Comparison of ENCODE assay signal across 8 cellular contexts in the genomic region with DNA sequence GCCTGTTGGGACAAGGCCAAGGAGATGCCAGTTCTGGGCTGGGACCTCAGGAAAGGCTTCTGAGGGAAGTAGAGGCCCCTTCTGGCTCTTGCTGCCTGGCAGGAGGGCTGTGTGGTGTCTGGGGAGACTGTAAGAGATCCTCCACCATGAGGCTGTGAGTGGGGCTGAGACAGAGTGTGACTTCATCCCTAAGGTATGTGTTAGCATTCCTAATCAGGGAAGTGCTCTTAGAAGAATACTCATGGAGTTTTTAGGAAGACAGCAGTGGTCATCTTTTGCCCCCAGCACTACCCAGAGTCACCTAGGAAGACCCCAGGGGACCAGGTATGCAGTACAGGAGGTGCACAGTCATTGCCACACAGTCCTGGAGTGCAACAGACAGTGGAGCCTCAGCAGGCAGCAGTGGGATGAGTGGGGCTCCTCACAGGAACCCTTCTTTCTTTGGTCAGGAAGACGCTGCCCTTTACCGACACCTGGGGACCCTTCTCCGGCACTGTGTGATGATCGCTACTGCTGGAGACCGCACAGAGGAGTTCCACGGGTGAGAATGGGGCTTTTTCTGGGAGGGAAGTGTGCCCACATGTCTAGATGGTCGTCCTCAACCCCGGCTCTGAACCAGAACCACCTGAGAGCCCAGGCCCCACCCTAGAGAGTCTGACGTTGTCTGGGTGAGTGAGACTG. TPM values are rescaled to one million over a fixed set of nuclear protein-coding genes. Genes with fewer than 3 reads are reported as not detected.
A peak's percentile ranks its signal among the peaks of the same experiment; 100 is the strongest.
DNase-seq lines count a peak whose midpoint lies in the region; ATAC-seq and TF ChIP-seq lines count a peak whose summit lies in the region.

No MANE protein-coding gene starts in this region.

- H3K23ac ChIP-seq in mesendoderm (ENCODE audit: low read length), result no peak overlapping the region

- H3K4me2 ChIP-seq in mesendoderm (ENCODE audit: low read length), result peak overlapping the region; percentile 26

- H3K27me3 ChIP-seq in ACC112 (ENCODE audit: insufficient read depth, low read length) (no peaks in the 10 kb centered on the region), HUES6 (ENCODE audit: control insufficient read depth, insufficient read depth, low read length) (no peaks in the 10 kb centered on the region), mesendoderm (ENCODE audit: insufficient read depth, low read length, poor library complexity) (no peaks in the 10 kb centered on the region), BE2C (no peaks in the 10 kb centered on the region)

- no peak overlapping the region for H3K18ac ChIP-seq in mesendoderm (ENCODE audit: low read length)

- peak overlapping the region; percentile 98 for H3K27ac ChIP-seq in ACC112 (ENCODE audit: low read depth, low read length)
- H3K27ac ChIP-seq in HUES6 (ENCODE audit: low read depth, low read length), result peak overlapping the region; percentile 32; the same call in 1 of the 2 replicates
- peak overlapping the region; percentile 46 for H3K27ac ChIP-seq in mesendoderm (ENCODE audit: low read depth, low read length)

- no peak overlapping the region for H4K5ac ChIP-seq in mesendoderm (ENCODE audit: low read length)

- H3K4me1 ChIP-seq in ACC112 (ENCODE audit: control insufficient read depth, insufficient read depth, low read length, unreplicated experiment) (peaks cover 31% of the 10 kb centered on the region), HUES6 (ENCODE audit: control insufficient read depth, insufficient read depth, low read length) (peaks cover 16% of the 10 kb centered on the region), mesendoderm (ENCODE audit: control insufficient read depth, low read depth, low read length) (peaks cover 12% of the 10 kb centered on the region), BE2C (no peaks in the 10 kb centered on the region)

- peaks cover 46% of the 10 kb centered on the region for H3K79me1 ChIP-seq in mesendoderm (ENCODE audit: low read length)

- WGBS in mesendoderm (ENCODE audit: extremely low coverage, insufficient coverage, low lambda C conversion rate), result no CpG with 5 or more reads among the region's 9 CpGs

- H2BK15ac ChIP-seq in mesendoderm (replicated peaks; ENCODE audit: low read depth), result no peak overlapping the region

- H3K36me3 ChIP-seq in ACC112 (ENCODE audit: insufficient read depth, low read length) (peaks cover 32% of the 10 kb centered on the region; the same call in 1 of the 2 replicates), HUES6 (ENCODE audit: control insufficient read depth, insufficient read depth, low read length) (peaks cover 66% of the 10 kb centered on the region), mesendoderm (ENCODE audit: control insufficient read depth, insufficient read depth, low read length) (peaks cover 23% of the 10 kb centered on the region), BE2C (peaks cover 9% of the 10 kb centered on the region)

- H3K9me3 ChIP-seq in HUES6 (ENCODE audit: control insufficient read depth, insufficient read depth, low read depth, low read length) (no peaks in the 10 kb centered on the region), BE2C (no peaks in the 10 kb centered on the region)

- H2AK5ac ChIP-seq in mesendoderm (ENCODE audit: low read length), result no peak overlapping the region

- H2BK5ac ChIP-seq in mesendoderm (ENCODE audit: low read length), result no peak overlapping the region

- peaks cover 63% of the 10 kb centered on the region for H3K79me2 ChIP-seq in ACC112 (ENCODE audit: control insufficient read depth, insufficient read depth, low read length, unreplicated experiment)
- H3K79me2 ChIP-seq in mesendoderm (ENCODE audit: control insufficient read depth, insufficient read depth, low read length), result peaks cover 39% of the 10 kb centered on the region

- peak overlapping the region; percentile 99 for H3K56ac ChIP-seq in mesendoderm (ENCODE audit: low read length)

- no peak for ATAC-seq in GM21515 (IDR thresholded peaks at IDR 0.05; ENCODE audit: unreplicated experiment)
- no peak for ATAC-seq in HG02852 (IDR thresholded peaks at IDR 0.05; ENCODE audit: unreplicated experiment)
- ATAC-seq in HG03439 (IDR thresholded peaks at IDR 0.05; ENCODE audit: unreplicated experiment), result no peak

- no peak for TF ChIP-seq CTCF in BE2C (IDR thresholded peaks at IDR 0.05; ENCODE audit: low read depth, low read length)

- DNase-seq in astrocyte of the hippocampus (ENCODE audit: low read depth, low spot score) (peak; percentile 79), mesendoderm (peak; percentile 94), BE2C (no peak)

- H2BK120ac ChIP-seq in mesendoderm (ENCODE audit: low read depth, low read length), result no peak overlapping the region

- H3K4me3 ChIP-seq in ACC112 (ENCODE audit: low read depth, low read length), result peak overlapping the region; percentile 91
- H3K4me3 ChIP-seq in HUES6 (ENCODE audit: low read depth, low read length), result peak overlapping the region; percentile 92; the same call in 1 of the 2 replicates
- no peak overlapping the region for H3K4me3 ChIP-seq in mesendoderm (ENCODE audit: low read length)
- no peak overlapping the region for H3K4me3 ChIP-seq in BE2C (ENCODE audit: low read depth, low read length)

- no peak overlapping the region for H2AFZ ChIP-seq in ACC112 (ENCODE audit: low read length, unreplicated experiment)

- no peak overlapping the region for H4K8ac ChIP-seq in mesendoderm (ENCODE audit: low read depth, low read length)

- H3K9ac ChIP-seq in HUES6 (ENCODE audit: low read length) (peak overlapping the region; percentile 91), mesendoderm (ENCODE audit: low read length) (peak overlapping the region; percentile 100)

- H3K4ac ChIP-seq in mesendoderm (ENCODE audit: low read depth, low read length), result no peak overlapping the region

RNA-seq across cellular contexts. Expression of a gene that starts 2.8 kb away (rescaled TPM):
- polyA plus RNA-seq in mesendoderm (2013, experiment 1 of 2), result 72.3 TPM
- 76.0 TPM for polyA plus RNA-seq in mesendoderm (2013, experiment 2 of 2)
- polyA plus RNA-seq in BE2C (2012; ENCODE audit: insufficient read depth, insufficient read length, low read depth), result 118 TPM

RNA-seq across cellular contexts. Expression of a gene that starts 3.1 kb away (rescaled TPM):
- polyA plus RNA-seq in mesendoderm (2013, experiment 1 of 2), result 32.5 TPM
- 32.9 TPM for polyA plus RNA-seq in mesendoderm (2013, experiment 2 of 2)
- polyA plus RNA-seq in BE2C (2012; ENCODE audit: insufficient read depth, insufficient read length, low read depth), result 41.1 TPM

RNA-seq across cellular contexts. Expression of a gene that starts 17.4 kb away (rescaled TPM):
- polyA plus RNA-seq in mesendoderm (2013, experiment 1 of 2), result not detected
- not detected for polyA plus RNA-seq in mesendoderm (2013, experiment 2 of 2)
- polyA plus RNA-seq in BE2C (2012; ENCODE audit: insufficient read depth, insufficient read length, low read depth), result not detected

RNA-seq across cellular contexts. Expression of a gene that starts 25.9 kb away (rescaled TPM):
- polyA plus RNA-seq in mesendoderm (2013, experiment 1 of 2), result 7.5 TPM
- 6.9 TPM for polyA plus RNA-seq in mesendoderm (2013, experiment 2 of 2)
- 16.1 TPM for polyA plus RNA-seq in BE2C (2012; ENCODE audit: insufficient read depth, insufficient read length, low read depth)

RNA-seq across cellular contexts. Expression of a gene that starts 26.5 kb away (rescaled TPM):
- 85.7 TPM for polyA plus RNA-seq in mesendoderm (2013, experiment 1 of 2)
- 85.1 TPM for polyA plus RNA-seq in mesendoderm (2013, experiment 2 of 2)
- polyA plus RNA-seq in BE2C (2012; ENCODE audit: insufficient read depth, insufficient read length, low read depth), result 118 TPM

Comparison
In these comparisons a context has a peak if more than half of its experiments do, and no peak if none do; other contexts are left out.
1. H3K27ac ChIP-seq: peak in every context shown above with its lines; median percentile 98 in ACC112; 46 in mesendoderm; 32 in HUES6.
2. H3K4me3 ChIP-seq: peak in ACC112 (single experiment) and HUES6 (single experiment); none in mesendoderm (single experiment) and BE2C (single experiment).